In genomic region chr22:28479912-28480311, GRCh38 we compare ENCODE assay signal across 18 cellular contexts.
A peak's percentile ranks its signal among the peaks of the same experiment; 100 is the strongest.
DNase-seq lines count a peak whose midpoint lies in the region; ATAC-seq and TF ChIP-seq lines count a peak whose summit lies in the region.
"Had no signal": no experiment of that assay in that cellular context is flagged by ENCODE, and none has a peak within 500 bp of the region (broad histone marks: within the 10 kb centered on the region; RNA-seq: fewer than 3 reads in every experiment).

No MANE protein-coding gene starts in this region.

- DNase-seq in SK-N-SH (peak; percentile 6), amniotic epithelial cell (ENCODE audit: low read depth) (peak; percentile 6), inferior parietal cortex (ENCODE audit: extremely low spot score) (peak; percentile 5), OCI-M2 (lab: John Stamatoyannopoulos, UW; ENCODE audit: unreplicated experiment) (no peak), left colon (no peak)
- no peak for DNase-seq in activated T-helper 2 cell treated with anti-CD3 and anti-CD28 coated beads, Interferon-gamma antibody, Interleukin-2, Interleukin-4, amounts not matched to agents 10 μg/mL and 5 μg/mL and 100 μg/mL, durations not matched to agents 14 hours and 24 hours and 36 hours (ENCODE audit: low spot score)
- DNase-seq: 8988T; Calu3; CD8-positive, alpha-beta T cell; NCI-H1436; NCI-H1930; NCI-H345; NCI-H526 treated with DMSO at 0.1 percent for 48 hours had no signal

- no peaks in the 10 kb centered on the region; a peak in 2 of 4 replicates for H3K4me1 ChIP-seq in SK-N-SH (ENCODE audit: control insufficient read depth in 1 of 2, insufficient read depth in 2 of 2, low read depth in 1 of 2, low read length in 1 of 2)
- H3K4me1 ChIP-seq: BLaER1 had no signal

- H3K4me3 Mint-ChIP-seq in activated T-helper 2 cell treated with anti-CD3 and anti-CD28 coated beads, Interferon-gamma antibody, Interleukin-2, Interleukin-4, amounts not matched to agents 10 μg/mL and 5 μg/mL and 100 μg/mL, durations not matched to agents 14 hours and 24 hours and 36 hours (ENCODE audit: low read depth): no peak overlapping the region
- H3K4me3 Mint-ChIP-seq: CD8-positive, alpha-beta T cell had no signal

- H3K9me3 ChIP-seq in SK-N-SH: no peaks in the 10 kb centered on the region
- H3K9me3 ChIP-seq: BLaER1 had no signal

- peaks cover 28% of the 10 kb centered on the region for H3K27me3 Mint-ChIP-seq in activated T-helper 2 cell treated with anti-CD3 and anti-CD28 coated beads, Interferon-gamma antibody, Interleukin-2, Interleukin-4, amounts not matched to agents 10 μg/mL and 5 μg/mL and 100 μg/mL, durations not matched to agents 14 hours and 24 hours and 36 hours (ENCODE audit: low read depth)

- ATAC-seq in SK-N-SH treated with all-trans-retinoic acid at 6 μM for 48 hours: no peak
- ATAC-seq in GM18873 (IDR thresholded peaks at IDR 0.05; ENCODE audit: low FRiP score, unreplicated experiment): no peak
- ATAC-seq in left colon: no peak
- ATAC-seq: CD8-positive, alpha-beta T cell; Right ventricle myocardium inferior had no signal

- no peak for TF ChIP-seq CTCF in SK-N-SH (IDR thresholded peaks at IDR 0.05)

- H3K9me2 ChIP-seq in SK-N-SH: no peaks in the 10 kb centered on the region

- POLR2A ChIA-PET in SK-N-SH (lab: Yijun Ruan, JAX): no interaction called here

- no peak overlapping the region for H3K4me3 ChIP-seq in SK-N-SH (ENCODE audit: low read depth in 2 of 2, low read length in 1 of 2)
- H3K4me3 ChIP-seq: BLaER1 had no signal

- CTCF ChIA-PET in SK-N-SH (lab: Yijun Ruan, JAX): interaction anchor here (1.2 kb wide), 1 partner anchor 35 kb away, joined by 4 read pairs; no protein-coding TSS in a partner anchor

- H3K4me1 Mint-ChIP-seq in activated T-helper 2 cell treated with anti-CD3 and anti-CD28 coated beads, Interferon-gamma antibody, Interleukin-2, Interleukin-4, amounts not matched to agents 10 μg/mL and 5 μg/mL and 100 μg/mL, durations not matched to agents 14 hours and 24 hours and 36 hours (ENCODE audit: low read depth): no peaks in the 10 kb centered on the region

- no peaks in the 10 kb centered on the region for H3K9me3 Mint-ChIP-seq in activated T-helper 2 cell treated with anti-CD3 and anti-CD28 coated beads, Interferon-gamma antibody, Interleukin-2, Interleukin-4, amounts not matched to agents 10 μg/mL and 5 μg/mL and 100 μg/mL, durations not matched to agents 14 hours and 24 hours and 36 hours
- H3K9me3 Mint-ChIP-seq: CD8-positive, alpha-beta T cell had no signal

- H4K20me1 ChIP-seq in SK-N-SH (ENCODE audit: insufficient read depth): no peaks in the 10 kb centered on the region
- H4K20me1 ChIP-seq: BLaER1 had no signal

- intact Hi-C loops in activated T-helper 2 cell treated with anti-CD3 and anti-CD28 coated beads, Interferon-gamma antibody, Interleukin-2, Interleukin-4, amounts not matched to agents 10 μg/mL and 5 μg/mL and 100 μg/mL, durations not matched to agents 14 hours and 24 hours and 36 hours (cut with micrococcal nuclease): no loop called here
- intact Hi-C loops in left colon (cut with DNase I, micrococcal nuclease): no loop called here

- no peak overlapping the region for H2AFZ ChIP-seq in SK-N-SH (ENCODE audit: low read depth)

- H3K79me2 ChIP-seq in SK-N-SH (ENCODE audit: insufficient read depth): no peaks in the 10 kb centered on the region

- no peak overlapping the region for H3K9ac ChIP-seq in SK-N-SH
- H3K9ac ChIP-seq: BLaER1, KMS-11 had no signal

- H3K36me3 Mint-ChIP-seq in activated T-helper 2 cell treated with anti-CD3 and anti-CD28 coated beads, Interferon-gamma antibody, Interleukin-2, Interleukin-4, amounts not matched to agents 10 μg/mL and 5 μg/mL and 100 μg/mL, durations not matched to agents 14 hours and 24 hours and 36 hours (ENCODE audit: low read depth): no peaks in the 10 kb centered on the region
- H3K36me3 Mint-ChIP-seq: CD8-positive, alpha-beta T cell had no signal

- H3K4me2 ChIP-seq in SK-N-SH: no peak overlapping the region
- H3K4me2 ChIP-seq: BLaER1, KMS-11 had no signal

- no peaks in the 10 kb centered on the region for H3K27me3 ChIP-seq in SK-N-SH (ENCODE audit: insufficient read depth)
- H3K27me3 ChIP-seq: BLaER1 had no signal

- no peaks in the 10 kb centered on the region for H3F3A ChIP-seq in SK-N-SH (replicated peaks; ENCODE audit: insufficient read depth)

- no peak overlapping the region for H3K27ac Mint-ChIP-seq in activated T-helper 2 cell treated with anti-CD3 and anti-CD28 coated beads, Interferon-gamma antibody, Interleukin-2, Interleukin-4, amounts not matched to agents 10 μg/mL and 5 μg/mL and 100 μg/mL, durations not matched to agents 14 hours and 24 hours and 36 hours
- H3K27ac Mint-ChIP-seq: CD8-positive, alpha-beta T cell had no signal

- peaks cover 0 to 3% of the 10 kb centered on the region in 2 experiments for H3K36me3 ChIP-seq in SK-N-SH (replicated peaks in 1 of 2; ENCODE audit: control insufficient read depth in 1 of 2, insufficient read depth in 2 of 2, low read length in 1 of 2)
- H3K36me3 ChIP-seq: BLaER1 had no signal

- no peak for TF ChIP-seq EP300 in SK-N-SH (IDR thresholded peaks at IDR 0.05; ENCODE audit: borderline replicate concordance in 1 of 2, low read depth in 1 of 2, low read length in 1 of 2)

- H3K27ac ChIP-seq in SK-N-SH (ENCODE audit: low read depth in 2 of 2, low read length in 1 of 2): no peak overlapping the region
- H3K27ac ChIP-seq: BLaER1, KMS-11 had no signal

- TF ChIP-seq RAD21 in SK-N-SH (IDR thresholded peaks at IDR 0.05; ENCODE audit: low read length): no peak

TF ChIP-seq in SK-N-SH, 30 proteins besides CTCF, POLR2A, EP300 and RAD21 (continues in another document):
- no peak for TF ChIP-seq IRF3 (IDR thresholded peaks at IDR 0.05; ENCODE audit: low read depth, low read length)

TF ChIP-seq in SK-N-SH treated with all-trans-retinoic acid at 6 μM for 48 hours, 23 proteins besides CTCF, POLR2A, EP300 and RAD21:
- TF ChIP-seq ZNF70 (CRISPR knock-in tag; IDR thresholded peaks at IDR 0.05): no peak
- TF ChIP-seq ZFP30 (CRISPR knock-in tag; IDR thresholded peaks at IDR 0.05): no peak
- TF ChIP-seq PATZ1 (CRISPR knock-in tag; IDR thresholded peaks at IDR 0.05; ENCODE audit: borderline replicate concordance): no peak

Comparison
In these comparisons a context has a peak if more than half of its experiments do, and no peak if none do; other contexts are left out.
1. DNase-seq: peak in SK-N-SH (single experiment), amniotic epithelial cell (single experiment) and inferior parietal cortex (single experiment); none in activated T-helper 2 cell treated with anti-CD3 and anti-CD28 coated beads, Interferon-gamma antibody, Interleukin-2, Interleukin-4, amounts not matched to agents 10 μg/mL and 5 μg/mL and 100 μg/mL, durations not matched to agents 14 hours and 24 hours and 36 hours (single experiment), OCI-M2 (single experiment) and left colon (0 of 2).